Comparison of ENCODE assay signal across 22 cellular contexts in the genomic region with DNA sequence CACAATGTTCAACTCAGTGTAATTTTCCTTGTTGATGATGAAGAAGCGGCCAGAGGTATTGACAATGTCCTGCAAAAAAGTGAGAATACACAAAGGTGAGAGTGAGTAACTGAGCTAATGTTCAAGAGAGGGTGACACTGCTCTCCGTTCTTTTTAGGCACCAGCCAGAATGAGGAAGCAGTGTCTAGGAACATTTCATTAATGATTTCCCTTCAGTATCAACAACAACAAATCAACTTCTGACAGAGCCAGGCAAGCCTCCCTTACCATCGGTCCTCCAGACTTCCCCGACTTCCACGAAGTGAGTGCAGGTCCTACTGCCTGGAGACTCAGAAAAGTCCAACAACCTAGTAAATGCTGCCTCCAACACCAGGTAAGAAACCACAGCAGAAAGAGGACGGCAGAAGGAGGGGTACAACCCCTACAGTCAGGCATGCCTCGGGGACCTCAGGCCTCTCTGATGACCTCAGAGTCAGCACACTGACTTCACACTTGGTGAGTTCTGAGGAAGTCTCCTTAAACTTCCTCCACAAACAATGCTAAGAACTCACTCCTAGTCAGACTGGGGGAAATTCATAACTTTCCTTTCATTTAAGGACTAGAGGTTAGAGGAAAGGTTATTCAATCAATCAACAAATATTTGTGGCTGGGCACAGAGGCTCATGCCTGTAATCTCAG.
A peak's percentile ranks its signal among the peaks of the same experiment; 100 is the strongest.
DNase-seq lines count a peak whose midpoint lies in the region; ATAC-seq, FAIRE-seq and TF ChIP-seq lines count a peak whose summit lies in the region.
"Had no signal": no experiment of that assay in that cellular context is flagged by ENCODE, and none has a peak within 500 bp of the region (broad histone marks: within the 10 kb centered on the region; RNA-seq: fewer than 3 reads in every experiment).

No MANE protein-coding gene starts in this region.

- no peaks in the 10 kb centered on the region for H3K9me3 Mint-ChIP-seq in activated T-cell treated with anti-CD3 and anti-CD28 coated beads, Interleukin-2, amount 50 U/mL, for 24 hours
- no peaks in the 10 kb centered on the region for H3K9me3 Mint-ChIP-seq in activated CD4-positive, alpha-beta memory T cell treated with anti-CD3 and anti-CD28 coated beads for 36 hours
- no peaks in the 10 kb centered on the region for H3K9me3 Mint-ChIP-seq in glutamatergic neuron (ENCODE audit: unreplicated experiment)
- H3K9me3 Mint-ChIP-seq: activated B cell treated with CpG ODN at 0.5 μM for 24 hours, HFFc6, neural progenitor cell had no signal

- TF ChIP-seq CTCF in glutamatergic neuron (IDR thresholded peaks at IDR 0.05; ENCODE audit: partially characterized antibody, unreplicated experiment) (no peak), heart left ventricle (IDR thresholded peaks at IDR 0.05) (no peak)

- no peak for TF ChIP-seq POLR2A in heart left ventricle (IDR thresholded peaks at IDR 0.05)

- H3K9me3 ChIP-seq in heart left ventricle: no peaks in the 10 kb centered on the region
- H3K9me3 ChIP-seq: left lung, spleen had no signal

- H3K36me3 Mint-ChIP-seq in activated T-cell treated with anti-CD3 and anti-CD28 coated beads, Interleukin-2, amount 50 U/mL, for 24 hours (ENCODE audit: low read depth): peaks cover 96% of the 10 kb centered on the region
- H3K36me3 Mint-ChIP-seq in activated CD4-positive, alpha-beta memory T cell treated with anti-CD3 and anti-CD28 coated beads for 36 hours: peaks cover 50% of the 10 kb centered on the region
- H3K36me3 Mint-ChIP-seq in glutamatergic neuron (ENCODE audit: unreplicated experiment): peaks cover 10% of the 10 kb centered on the region

- 84 to 86% (median 85%) methylated on average over 7 of the region's 7 CpGs for WGBS in heart left ventricle, 4 donors

- no peak overlapping the region for H3K4me3 Mint-ChIP-seq in activated T-cell treated with anti-CD3 and anti-CD28 coated beads, Interleukin-2, amount 50 U/mL, for 24 hours
- H3K4me3 Mint-ChIP-seq in activated CD4-positive, alpha-beta memory T cell treated with anti-CD3 and anti-CD28 coated beads for 36 hours: no peak overlapping the region
- no peak overlapping the region for H3K4me3 Mint-ChIP-seq in glutamatergic neuron (ENCODE audit: unreplicated experiment)
- H3K4me3 Mint-ChIP-seq: activated B cell treated with CpG ODN at 0.5 μM for 24 hours, HFFc6, neural progenitor cell had no signal

- H3K4me3 ChIP-seq in heart left ventricle: no peak overlapping the region
- H3K4me3 ChIP-seq: left lung, neural progenitor cell, spleen had no signal

- peaks cover 0 to 28% (median 14%) of the 10 kb centered on the region in 12 donors for H3K4me1 ChIP-seq in heart left ventricle
- H3K4me1 ChIP-seq: neural progenitor cell had no signal

- peaks cover 16% of the 10 kb centered on the region for H3K4me1 Mint-ChIP-seq in activated T-cell treated with anti-CD3 and anti-CD28 coated beads, Interleukin-2, amount 50 U/mL, for 24 hours (ENCODE audit: low read depth)
- peaks cover 19% of the 10 kb centered on the region for H3K4me1 Mint-ChIP-seq in activated CD4-positive, alpha-beta memory T cell treated with anti-CD3 and anti-CD28 coated beads for 36 hours (ENCODE audit: low read depth)
- H3K4me1 Mint-ChIP-seq in glutamatergic neuron (ENCODE audit: low read depth, unreplicated experiment): peaks cover 15% of the 10 kb centered on the region
- H3K4me1 Mint-ChIP-seq: activated B cell treated with CpG ODN at 0.5 μM for 24 hours had no signal

- H3K27ac Mint-ChIP-seq in activated T-cell treated with anti-CD3 and anti-CD28 coated beads, Interleukin-2, amount 50 U/mL, for 24 hours: peak overlapping the region; percentile 6
- H3K27ac Mint-ChIP-seq in activated CD4-positive, alpha-beta memory T cell treated with anti-CD3 and anti-CD28 coated beads for 36 hours: peak overlapping the region; percentile 21
- peak overlapping the region; percentile 77 for H3K27ac Mint-ChIP-seq in glutamatergic neuron (ENCODE audit: unreplicated experiment)
- H3K27ac Mint-ChIP-seq: activated B cell treated with CpG ODN at 0.5 μM for 24 hours, neural progenitor cell had no signal

- POLR2A ChIA-PET in activated CD4-positive, alpha-beta memory T cell treated with anti-CD3 and anti-CD28 coated beads for 36 hours (lab: Charles Lee): no interaction called here

- H3K27me3 ChIP-seq in heart left ventricle: no peaks in the 10 kb centered on the region
- H3K27me3 ChIP-seq: left lung, neural progenitor cell, spleen had no signal

- FAIRE-seq in urothelium cell line (lab: Jason Lieb, UNC): no peak
- FAIRE-seq: HepG2 had no signal

- intact Hi-C loops in activated CD4-positive, alpha-beta memory T cell treated with anti-CD3 and anti-CD28 coated beads for 36 hours (cut with micrococcal nuclease): loop anchor here (1.0 to 5.0 kb wide), 2 partner anchors 37 to 61 kb away; no protein-coding TSS in a partner anchor
- intact Hi-C loops in sciatic nerve (cut with DNase I): no loop called here
- intact Hi-C loops in heart left ventricle (cut with DNase I): loop anchor here in 2 of 10 donors (5.0 kb wide), 1 partner anchor 62 kb away; the partner anchor contains the start of gene NPTN (in 2 of the 2)

- H3K27me3 Mint-ChIP-seq in activated T-cell treated with anti-CD3 and anti-CD28 coated beads, Interleukin-2, amount 50 U/mL, for 24 hours: no peaks in the 10 kb centered on the region
- no peaks in the 10 kb centered on the region for H3K27me3 Mint-ChIP-seq in activated CD4-positive, alpha-beta memory T cell treated with anti-CD3 and anti-CD28 coated beads for 36 hours
- H3K27me3 Mint-ChIP-seq in glutamatergic neuron (ENCODE audit: unreplicated experiment): peaks cover 3% of the 10 kb centered on the region
- H3K27me3 Mint-ChIP-seq: activated B cell treated with CpG ODN at 0.5 μM for 24 hours had no signal

- H3K36me3 ChIP-seq in heart left ventricle: peaks cover 0 to 96% (median 88%) of the 10 kb centered on the region in 9 donors
- H3K36me3 ChIP-seq: neural progenitor cell had no signal

- H3K27ac ChIP-seq in heart left ventricle: no peak overlapping the region
- H3K27ac ChIP-seq: left lung, neural progenitor cell had no signal

- CTCF ChIA-PET in activated CD4-positive, alpha-beta memory T cell treated with anti-CD3 and anti-CD28 coated beads for 36 hours (lab: Charles Lee): interaction anchor here (0.9 to 4.0 kb wide), 4 partner anchors 65 to 135 kb away, joined by 3 to 25 read pairs (median 4); no protein-coding TSS in a partner anchor

- no peak for DNase-seq in activated T-cell treated with anti-CD3 and anti-CD28 coated beads, Interleukin-2, amount 50 U/mL, for 24 hours
- DNase-seq in activated T-cell treated with anti-CD3 and anti-CD28 coated beads for 4 hours: no peak
- DNase-seq in activated CD4-positive, alpha-beta memory T cell treated with anti-CD3 and anti-CD28 coated beads for 36 hours: peak; percentile 43
- DNase-seq in glutamatergic neuron: no peak
- no peak for DNase-seq in sciatic nerve (ENCODE audit: low spot score)
- no peak for DNase-seq in heart left ventricle
- DNase-seq in urothelium cell line (ENCODE audit: low spot score): no peak
- DNase-seq: activated B cell treated with CpG ODN at 0.5 μM for 24 hours; activated naive CD4-positive, alpha-beta T cell treated with Interleukin-2 at 50 U/mL for 16 hours; C1 segment of cervical spinal cord; effector memory CD4-positive, alpha-beta T cell; HFFc6; left lung; midbrain; NCI-H1105 treated with DMSO at 0.1 percent for 48 hours; RPMI8226; spleen; stimulated activated CD4-positive, alpha-beta T cell treated with anti-CD3 and anti-CD28 coated beads, Interleukin-4, amount 100 ng/mL, for 24 hours; T-helper 9 cell had no signal

- peak; percentile 35 for ATAC-seq in sciatic nerve
- no peak for ATAC-seq in HG03354 (IDR thresholded peaks at IDR 0.05; ENCODE audit: poor library complexity, severe bottlenecking, unreplicated experiment)
- ATAC-seq in heart left ventricle: no peak
- ATAC-seq: left lung had no signal

Comparison
In these comparisons a context has a peak if more than half of its experiments do, and no peak if none do; other contexts are left out.
1. H3K27ac Mint-ChIP-seq: peak in every context shown above with its lines; median percentile 77 in glutamatergic neuron; 21 in activated CD4-positive, alpha-beta memory T cell treated with anti-CD3 and anti-CD28 coated beads for 36 hours; 6 in activated T-cell treated with anti-CD3 and anti-CD28 coated beads, Interleukin-2, amount 50 U/mL, for 24 hours.